In the genomic region with DNA sequence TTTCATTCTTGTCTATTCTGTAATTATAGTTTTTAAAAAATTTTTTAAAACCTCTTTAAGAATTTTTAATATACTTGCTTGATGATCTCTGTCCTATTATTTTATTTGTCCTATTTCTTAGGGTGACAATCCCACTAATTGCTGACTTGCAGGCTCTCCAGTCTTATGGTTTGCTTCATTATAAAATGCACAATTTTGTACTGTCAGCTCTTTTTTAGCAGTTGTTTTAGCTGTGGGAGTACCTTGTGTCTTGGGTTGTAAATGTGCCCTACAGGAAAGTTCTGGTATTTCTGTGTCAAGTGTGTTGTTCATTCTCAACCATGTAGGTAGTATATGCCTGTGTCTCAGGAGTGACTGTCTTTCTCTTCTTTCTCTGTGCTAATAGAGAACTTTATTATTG, we compare ENCODE assay signal across 1 cellular context.
TF ChIP-seq lines count a peak whose summit lies in the region.

No MANE protein-coding gene starts in this region.

TF ChIP-seq in HepG2, 621 proteins besides CTCF, POLR2A, EP300 and RAD21 (continued from another document):
- TF ChIP-seq, protein P1, sequence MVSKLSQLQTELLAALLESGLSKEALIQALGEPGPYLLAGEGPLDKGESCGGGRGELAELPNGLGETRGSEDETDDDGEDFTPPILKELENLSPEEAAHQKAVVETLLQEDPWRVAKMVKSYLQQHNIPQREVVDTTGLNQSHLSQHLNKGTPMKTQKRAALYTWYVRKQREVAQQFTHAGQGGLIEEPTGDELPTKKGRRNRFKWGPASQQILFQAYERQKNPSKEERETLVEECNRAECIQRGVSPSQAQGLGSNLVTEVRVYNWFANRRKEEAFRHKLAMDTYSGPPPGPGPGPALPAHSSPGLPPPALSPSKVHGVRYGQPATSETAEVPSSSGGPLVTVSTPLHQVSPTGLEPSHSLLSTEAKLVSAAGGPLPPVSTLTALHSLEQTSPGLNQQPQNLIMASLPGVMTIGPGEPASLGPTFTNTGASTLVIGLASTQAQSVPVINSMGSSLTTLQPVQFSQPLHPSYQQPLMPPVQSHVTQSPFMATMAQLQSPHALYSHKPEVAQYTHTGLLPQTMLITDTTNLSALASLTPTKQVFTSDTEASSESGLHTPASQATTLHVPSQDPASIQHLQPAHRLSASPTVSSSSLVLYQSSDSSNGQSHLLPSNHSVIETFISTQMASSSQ (IDR thresholded peaks at IDR 0.05; ENCODE audit: low read depth): no peak
- TF ChIP-seq, protein P1 (CRISPR knock-in tag; IDR thresholded peaks at IDR 0.05; ENCODE audit: borderline replicate concordance): no peak
- TF ChIP-seq SNAI1 (CRISPR knock-in tag; IDR thresholded peaks at IDR 0.05; ENCODE audit: borderline replicate concordance) (no peak), CREB1 (IDR thresholded peaks at IDR 0.05) (no peak), CREB1 (CRISPR knock-in tag; IDR thresholded peaks at IDR 0.05) (no peak), THAP11 (CRISPR knock-in tag; IDR thresholded peaks at IDR 0.05) (no peak), GABPA (IDR thresholded peaks at IDR 0.05; ENCODE audit: low read depth, low read length) (no peak), GABPA (CRISPR knock-in tag; IDR thresholded peaks at IDR 0.05; ENCODE audit: low read depth) (no peak), PHF8 (CRISPR knock-in tag; IDR thresholded peaks at IDR 0.05) (no peak)
